ENCODE assay signal across 16 cellular contexts in the genomic region with DNA sequence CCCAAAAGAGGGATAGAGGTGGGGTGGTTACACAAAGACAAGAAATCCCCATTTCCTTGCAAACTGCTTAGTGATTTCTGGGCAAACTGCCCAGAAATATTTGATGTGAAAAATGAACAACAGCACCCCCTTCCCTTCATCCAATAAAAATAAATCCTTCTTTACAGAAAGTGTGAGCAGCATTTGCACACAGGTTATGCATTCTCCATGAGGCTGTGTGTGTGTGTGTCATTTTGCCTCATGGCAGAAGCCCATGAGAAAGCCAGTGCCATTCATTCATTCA. TPM values are rescaled to one million over a fixed set of nuclear protein-coding genes. Genes with fewer than 3 reads are reported as not detected.
DNase-seq lines count a peak whose midpoint lies in the region; ATAC-seq and TF ChIP-seq lines count a peak whose summit lies in the region.
"Had no signal": no experiment of that assay in that cellular context is flagged by ENCODE, and none has a peak within 500 bp of the region (broad histone marks: within the 10 kb centered on the region; RNA-seq: fewer than 3 reads in every experiment).

No MANE protein-coding gene starts in this region.

- no peaks in the 10 kb centered on the region for H3K36me3 ChIP-seq in A673 (ENCODE audit: insufficient read depth, low read length, poor library complexity, severe bottlenecking)

- peaks cover 9% of the 10 kb centered on the region for H3K4me1 ChIP-seq in A673 (ENCODE audit: insufficient read depth, low read length, poor library complexity, severe bottlenecking)

- TF ChIP-seq CTCF in A673 (conservative IDR thresholded peaks at IDR 0.05; ENCODE audit: low read depth, low read length) (peak; percentile 34; the same call in 1 of the 2 replicates), epithelial cell of proximal tubule (conservative IDR thresholded peaks at IDR 0.05; ENCODE audit: low read depth, low read length) (peak; percentile 4)

- peaks cover 5% of the 10 kb centered on the region for H3K27me3 ChIP-seq in A673 (replicated peaks; ENCODE audit: insufficient read depth, low read depth, low read length, poor library complexity)

- no TSS peak for BruUV-seq in A673 (replicated peaks; lab: Mats Ljungman, UMichigan)

- intact Hi-C loops in A673 (cut with micrococcal nuclease; ENCODE audit: unreplicated experiment), result loop anchor here (2.0 to 5.0 kb wide), 2 partner anchors 131 to 290 kb away; no protein-coding TSS in a partner anchor

- CTCF ChIA-PET in A673 (lab: Charles Lee), result no interaction called here

- POLR2A ChIA-PET in A673 (lab: Charles Lee; ENCODE audit: low non-redundant PET), result no interaction called here

- no peak for ATAC-seq in HG02763 (IDR thresholded peaks at IDR 0.05; ENCODE audit: unreplicated experiment)
- ATAC-seq in GM21515 (IDR thresholded peaks at IDR 0.05; ENCODE audit: unreplicated experiment), result no peak
- no peak for ATAC-seq in GM18907 (IDR thresholded peaks at IDR 0.05; ENCODE audit: unreplicated experiment)
- ATAC-seq: Right ventricle myocardium inferior had no signal

- DNase-seq in A673 (ENCODE audit: low spot score), result peak; percentile 59
- DNase-seq in HCEC 1CT, result peak; percentile 6
- peak; percentile 57 to 68 for DNase-seq in NCI-H446 (lab: John Stamatoyannopoulos, UW)
- no peak for DNase-seq in epithelial cell of proximal tubule (ENCODE audit: low read depth)
- DNase-seq in T-helper 2 cell, result no peak
- DNase-seq: activated CD4-positive, alpha-beta T cell treated with anti-CD3 and anti-CD28 coated beads, Interleukin-2, amount 50 U/mL, for 4 hours; AML-193; aorta; effector CD8-positive, alpha-beta T cell; glutamatergic neuron; NCI-H524 treated with DMSO at 0.1 percent for 48 hours; stimulated activated CD4-positive, alpha-beta T cell treated with anti-CD3 and anti-CD28 coated beads, Interleukin-2, amount 100 ng/mL, for 48 hours had no signal

- H3K9me3 ChIP-seq in A673 (ENCODE audit: low read depth, low read length, poor library complexity, severe bottlenecking), result no peaks in the 10 kb centered on the region

- H3K27ac ChIP-seq in A673 (ENCODE audit: low read depth, low read length, poor library complexity, severe bottlenecking), result no peak overlapping the region

- H3K4me3 ChIP-seq in A673 (ENCODE audit: low read depth, low read length, poor library complexity, severe bottlenecking) (no peak overlapping the region), epithelial cell of proximal tubule (ENCODE audit: low read depth, low read length) (no peak overlapping the region)

RNA-seq across cellular contexts. Expression of a gene that starts 17.2 kb away (rescaled TPM):
- 0.17 and 0.21 TPM in 2 replicates for total RNA-seq in A673 (2021)
- total RNA-seq in epithelial cell of proximal tubule, result 1.2 and 1.7 TPM in 2 replicates

Comparison
In these comparisons a context has a peak if more than half of its experiments do, and no peak if none do; other contexts are left out.
1. DNase-seq: peak in A673 (single experiment), HCEC 1CT (single experiment) and NCI-H446 (2 of 2); none in epithelial cell of proximal tubule (single experiment) and T-helper 2 cell (0 of 5).